ENCODE assay signal across 8 cellular contexts in the genomic region with DNA sequence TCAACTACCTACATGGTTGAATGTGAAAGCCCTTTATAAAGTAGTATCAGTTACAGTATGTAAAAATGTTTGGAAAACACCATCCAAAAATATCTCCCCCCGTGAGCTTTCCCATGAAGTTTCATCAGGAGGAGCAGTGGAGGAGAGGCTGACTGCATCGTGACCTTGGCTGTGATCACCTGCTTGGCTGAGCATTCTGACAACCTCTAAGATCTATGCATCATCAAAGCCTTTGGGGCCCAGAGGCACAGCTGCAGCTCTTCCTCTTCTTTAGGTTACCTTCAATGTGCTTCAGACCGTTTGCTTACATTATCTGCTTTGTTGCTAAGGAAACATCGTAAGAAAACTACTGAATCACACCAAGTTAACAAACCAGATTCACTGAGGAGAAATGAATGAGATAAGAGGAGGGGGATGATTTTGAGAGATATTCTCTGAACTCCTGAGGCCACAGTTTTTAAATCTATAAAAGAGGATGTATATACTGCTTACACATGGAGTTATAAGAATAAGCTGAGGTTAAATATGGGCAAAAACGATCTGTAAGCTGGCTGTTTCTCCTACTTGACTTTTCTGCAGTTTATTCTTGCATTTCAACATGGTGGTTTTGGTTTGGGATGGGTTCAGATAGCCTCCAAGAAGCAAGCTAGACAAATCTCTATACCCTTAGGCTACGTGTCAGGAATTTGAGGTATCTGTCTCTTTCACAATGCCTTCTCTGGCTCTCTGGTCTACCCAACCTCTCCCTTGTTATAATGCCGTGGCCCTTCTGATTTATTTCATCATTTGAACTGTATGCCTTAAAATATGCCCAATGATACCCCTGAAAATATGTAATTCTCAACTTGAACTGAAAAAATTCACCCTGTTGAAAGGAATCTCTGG. TPM values are rescaled to one million over a fixed set of nuclear protein-coding genes. Genes with fewer than 3 reads are reported as not detected.
A peak's percentile ranks its signal among the peaks of the same experiment; 100 is the strongest.
DNase-seq lines count a peak whose midpoint lies in the region; ATAC-seq and TF ChIP-seq lines count a peak whose summit lies in the region.

No MANE protein-coding gene starts in this region.

- H3K27ac ChIP-seq in AG04450 (ENCODE audit: low read depth, low read length), result no peak overlapping the region

- CTCF ChIA-PET in AG04450 (lab: Charles Lee) (interaction anchor here (1.4 to 3.6 kb wide), 3 partner anchors 8 to 17 kb away, joined by 3 to 18 read pairs (median 5); no protein-coding TSS in a partner anchor), HEK293T (lab: Yijun Ruan, JAX) (no interaction called here)
- CTCF ChIA-PET in activated CD4-positive, alpha-beta T cell treated with anti-CD3 and anti-CD28 coated beads, Interleukin-2, amount 10 ng/mL, durations not matched to agents 7 days and 5 days (lab: Charles Lee), result interaction anchor here (0.7 to 1.5 kb wide), 4 partner anchors 8 to 308 kb away, joined by 3 to 5 read pairs (median 3); no protein-coding TSS in a partner anchor

- H3K4me3 Mint-ChIP-seq in activated CD4-positive, alpha-beta T cell treated with anti-CD3 and anti-CD28 coated beads, Interleukin-2, amount 10 ng/mL, durations not matched to agents 7 days and 5 days, result no peak overlapping the region

- DNase-seq in AG04450 (ENCODE audit: low read depth, low spot score) (peak; percentile 16), iris pigment epithelial cell (ENCODE audit: low read depth) (peak; percentile 69), NCI-H2196 (lab: John Stamatoyannopoulos, UW; ENCODE audit: unreplicated experiment) (no peak), T1000 (lab: John Stamatoyannopoulos, UW) (no peak), HEK293T (ENCODE audit: extremely low spot score) (no peak)
- DNase-seq in activated CD4-positive, alpha-beta T cell treated with anti-CD3 and anti-CD28 coated beads, Interleukin-2, amount 10 ng/mL, durations not matched to agents 7 days and 5 days, result peak; percentile 78

- H3K27me3 ChIP-seq in AG04450 (ENCODE audit: control insufficient read depth, insufficient read depth, low read length), result no peaks in the 10 kb centered on the region

- H3K4me1 Mint-ChIP-seq in activated CD4-positive, alpha-beta T cell treated with anti-CD3 and anti-CD28 coated beads, Interleukin-2, amount 10 ng/mL, durations not matched to agents 7 days and 5 days, result peaks cover 87% of the 10 kb centered on the region

- ATAC-seq in HG03342 (IDR thresholded peaks at IDR 0.05; ENCODE audit: unreplicated experiment), result peak; percentile 64

- no peak for TF ChIP-seq CTCF in AG04450 (IDR thresholded peaks at IDR 0.05; ENCODE audit: low read depth, low read length)

- H3K9me3 Mint-ChIP-seq in activated CD4-positive, alpha-beta T cell treated with anti-CD3 and anti-CD28 coated beads, Interleukin-2, amount 10 ng/mL, durations not matched to agents 7 days and 5 days, result no peaks in the 10 kb centered on the region

- peak overlapping the region; percentile 58 for H3K27ac Mint-ChIP-seq in activated CD4-positive, alpha-beta T cell treated with anti-CD3 and anti-CD28 coated beads, Interleukin-2, amount 10 ng/mL, durations not matched to agents 7 days and 5 days

- TF ChIP-seq POLR2A in GM19193 (IDR thresholded peaks at IDR 0.05; ENCODE audit: extremely low read depth, insufficient read depth, insufficient read length), result peak; percentile 30

- no peaks in the 10 kb centered on the region for H3K9me3 ChIP-seq in AG04450 (ENCODE audit: control insufficient read depth, insufficient read depth, low read length)

- H3K27me3 Mint-ChIP-seq in activated CD4-positive, alpha-beta T cell treated with anti-CD3 and anti-CD28 coated beads, Interleukin-2, amount 10 ng/mL, durations not matched to agents 7 days and 5 days, result no peaks in the 10 kb centered on the region

- H3K4me3 ChIP-seq in AG04450 (ENCODE audit: low read depth, low read length), result no peak overlapping the region

- POLR2A ChIA-PET in AG04450 (lab: Yijun Ruan, JAX) (no interaction called here), HEK293T (lab: Yijun Ruan, JAX) (interaction anchor here (1.4 kb wide), 1 partner anchor 42 kb away, joined by 3 read pairs; no protein-coding TSS in a partner anchor)
- POLR2A ChIA-PET in activated CD4-positive, alpha-beta T cell treated with anti-CD3 and anti-CD28 coated beads, Interleukin-2, amount 10 ng/mL, durations not matched to agents 7 days and 5 days (lab: Charles Lee), result no interaction called here

- peaks cover 45% of the 10 kb centered on the region for H3K36me3 Mint-ChIP-seq in activated CD4-positive, alpha-beta T cell treated with anti-CD3 and anti-CD28 coated beads, Interleukin-2, amount 10 ng/mL, durations not matched to agents 7 days and 5 days (ENCODE audit: low read depth)

TF ChIP-seq in HEK293T, 16 proteins besides CTCF, POLR2A, EP300 and RAD21:
- no peak for TF ChIP-seq SUZ12 (IDR thresholded peaks at IDR 0.05)
- TF ChIP-seq NFRKB (IDR thresholded peaks at IDR 0.05), result no peak
- TF ChIP-seq FOXA1 (IDR thresholded peaks at IDR 0.05), result no peak
- no peak for TF ChIP-seq LEF1 (IDR thresholded peaks at IDR 0.05; ENCODE audit: borderline replicate concordance)
- no peak for TF ChIP-seq ZNF384 (IDR thresholded peaks at IDR 0.05)
- no peak for TF ChIP-seq TARDBP (IDR thresholded peaks at IDR 0.05)
- TF ChIP-seq BHLHE40 (IDR thresholded peaks at IDR 0.05; ENCODE audit: borderline replicate concordance), result no peak
- no peak for TF ChIP-seq ARNT (IDR thresholded peaks at IDR 0.05)
- no peak for TF ChIP-seq CTBP1 (IDR thresholded peaks at IDR 0.05; ENCODE audit: borderline replicate concordance)
- TF ChIP-seq, protein P1, sequence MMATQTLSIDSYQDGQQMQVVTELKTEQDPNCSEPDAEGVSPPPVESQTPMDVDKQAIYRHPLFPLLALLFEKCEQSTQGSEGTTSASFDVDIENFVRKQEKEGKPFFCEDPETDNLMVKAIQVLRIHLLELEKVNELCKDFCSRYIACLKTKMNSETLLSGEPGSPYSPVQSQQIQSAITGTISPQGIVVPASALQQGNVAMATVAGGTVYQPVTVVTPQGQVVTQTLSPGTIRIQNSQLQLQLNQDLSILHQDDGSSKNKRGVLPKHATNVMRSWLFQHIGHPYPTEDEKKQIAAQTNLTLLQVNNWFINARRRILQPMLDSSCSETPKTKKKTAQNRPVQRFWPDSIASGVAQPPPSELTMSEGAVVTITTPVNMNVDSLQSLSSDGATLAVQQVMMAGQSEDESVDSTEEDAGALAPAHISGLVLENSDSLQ (IDR thresholded peaks at IDR 0.05), result no peak
- TF ChIP-seq ELF4 (IDR thresholded peaks at IDR 0.05), result no peak
- no peak for TF ChIP-seq FOXK2 (IDR thresholded peaks at IDR 0.05)
- no peak for TF ChIP-seq FOXM1 (IDR thresholded peaks at IDR 0.05; ENCODE audit: borderline replicate concordance)

RNA-seq across cellular contexts. Expression of a gene that starts 4.0 kb away (rescaled TPM):
- polyA plus RNA-seq in AG04450 (2011; rRNA removed), result not detected in 2 replicates
- polyA minus RNA-seq in AG04450 (2011; rRNA and poly(A)+ RNA removed), result not detected in 2 replicates
- 1 to 10 TPM; 9.3 to 9.9 TPM for total RNA-seq in activated CD4-positive, alpha-beta T cell treated with anti-CD3 and anti-CD28 coated beads, Interleukin-2, amount 10 ng/mL, durations not matched to agents 7 days and 5 days

RNA-seq across cellular contexts. Expression of a gene that starts 42.9 kb away (rescaled TPM):
- polyA plus RNA-seq in AG04450 (2011; rRNA removed), result 5.8 and 7.0 TPM in 2 replicates
- 6.0 and 7.6 TPM in 2 replicates for polyA minus RNA-seq in AG04450 (2011; rRNA and poly(A)+ RNA removed)
- 1 to 10 TPM; 9.2 to 9.5 TPM for total RNA-seq in activated CD4-positive, alpha-beta T cell treated with anti-CD3 and anti-CD28 coated beads, Interleukin-2, amount 10 ng/mL, durations not matched to agents 7 days and 5 days

Comparison
In these comparisons a context has a peak if more than half of its experiments do, and no peak if none do; other contexts are left out.
1. DNase-seq: peak in AG04450 (single experiment), activated CD4-positive, alpha-beta T cell treated with anti-CD3 and anti-CD28 coated beads, Interleukin-2, amount 10 ng/mL, durations not matched to agents 7 days and 5 days (single experiment) and iris pigment epithelial cell (single experiment); none in NCI-H2196 (single experiment), T1000 (single experiment) and HEK293T (single experiment).